In the genomic region with DNA sequence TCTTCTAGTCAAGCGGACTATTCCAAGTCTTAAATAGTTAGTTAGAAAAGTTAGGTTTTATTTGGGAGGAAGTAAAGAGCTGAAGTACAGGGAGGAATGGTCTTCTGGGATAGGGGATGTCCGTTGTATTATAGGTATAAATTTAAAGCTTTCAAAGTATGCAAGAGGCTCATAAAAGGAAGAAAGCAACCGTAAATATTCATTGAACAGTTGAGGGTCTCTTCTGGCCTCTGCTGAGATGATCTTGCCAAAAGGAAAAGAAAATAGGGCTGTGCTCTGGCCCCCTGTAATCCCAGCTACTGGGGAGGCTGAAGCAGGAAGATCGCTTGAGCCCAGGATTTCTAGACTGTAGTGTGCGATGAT, we compare ENCODE assay signal across 8 cellular contexts. TPM values are rescaled to one million over a fixed set of nuclear protein-coding genes. Genes with fewer than 3 reads are reported as not detected.
A peak's percentile ranks its signal among the peaks of the same experiment; 100 is the strongest.
DNase-seq lines count a peak whose midpoint lies in the region; ATAC-seq and TF ChIP-seq lines count a peak whose summit lies in the region.

No MANE protein-coding gene starts in this region.

- H3K27ac ChIP-seq in KMS-11, result peak overlapping the region; percentile 58

- no peak for ATAC-seq in central memory CD8-positive, alpha-beta T cell (replicated peaks; ENCODE audit: extremely low read depth, poor library complexity, severe bottlenecking)
- ATAC-seq in naive B cell (ENCODE audit: low read depth in 2 of 2) (peak in 1 of 2 donors; percentile 2), HG03378 (IDR thresholded peaks at IDR 0.05; ENCODE audit: unreplicated experiment) (no peak)

- DNase-seq in AG10803 (ENCODE audit: low read depth) (no peak), naive B cell (no peak), mucosa of gallbladder (ENCODE audit: low spot score) (no peak), AG08395 (ENCODE audit: low spot score) (no peak), Ammon's horn (ENCODE audit: low spot score) (no peak)
- no peak for DNase-seq in central memory CD8-positive, alpha-beta T cell (ENCODE audit: low spot score in 2 of 2)

- H3K27me3 Mint-ChIP-seq in central memory CD8-positive, alpha-beta T cell, result no peaks in the 10 kb centered on the region
- no peaks in the 10 kb centered on the region for H3K27me3 Mint-ChIP-seq in naive B cell

- no peaks in the 10 kb centered on the region for H3K9me3 Mint-ChIP-seq in central memory CD8-positive, alpha-beta T cell
- H3K9me3 Mint-ChIP-seq in naive B cell, result no peaks in the 10 kb centered on the region

- peaks cover 21% of the 10 kb centered on the region for H3K4me1 ChIP-seq in KMS-11 (ENCODE audit: low read depth, poor library complexity, severe bottlenecking)

- H3K4me3 ChIP-seq in AG10803 (ENCODE audit: low read length) (peak overlapping the region; percentile 87), KMS-11 (IDR thresholded peaks at IDR 0.05; ENCODE audit: insufficient read depth, low read depth, low read length) (peak overlapping the region; percentile 87)

- no peaks in the 10 kb centered on the region for H3K36me3 ChIP-seq in KMS-11 (ENCODE audit: insufficient read depth)

- no peaks in the 10 kb centered on the region for H3K27me3 ChIP-seq in KMS-11 (ENCODE audit: insufficient read depth, low read depth)

- peaks cover 26% of the 10 kb centered on the region for H3K79me2 ChIP-seq in KMS-11 (ENCODE audit: insufficient read depth, low read depth)

- peak overlapping the region; percentile 55 for H3K9ac ChIP-seq in KMS-11

- peaks cover 4% of the 10 kb centered on the region for H3K36me3 Mint-ChIP-seq in central memory CD8-positive, alpha-beta T cell (ENCODE audit: insufficient read depth)
- no peaks in the 10 kb centered on the region for H3K36me3 Mint-ChIP-seq in naive B cell

- peak overlapping the region; percentile 70 for H3K4me2 ChIP-seq in KMS-11

- TF ChIP-seq CTCF in AG10803 (conservative IDR thresholded peaks at IDR 0.05; ENCODE audit: low read length), result no peak
- no peak for TF ChIP-seq CTCF in KMS-11 (conservative IDR thresholded peaks at IDR 0.05; ENCODE audit: low read depth, low read length)

- H4K20me1 ChIP-seq in KMS-11 (ENCODE audit: insufficient read depth), result no peaks in the 10 kb centered on the region

- H3K27ac Mint-ChIP-seq in central memory CD8-positive, alpha-beta T cell (ENCODE audit: low read depth), result peak overlapping the region; percentile 93
- H3K27ac Mint-ChIP-seq in naive B cell, result peak overlapping the region; percentile 92 to 99 (median 96)

- H3K4me3 Mint-ChIP-seq in central memory CD8-positive, alpha-beta T cell, result peak overlapping the region; percentile 86
- H3K4me3 Mint-ChIP-seq in naive B cell, result peak overlapping the region; percentile 86 to 97 (median 95)

- peak overlapping the region; percentile 72 for H2AFZ ChIP-seq in KMS-11 (ENCODE audit: low read depth)

- H3K4me1 Mint-ChIP-seq in central memory CD8-positive, alpha-beta T cell, result peaks cover 9% of the 10 kb centered on the region
- H3K4me1 Mint-ChIP-seq in naive B cell, result peaks cover 26 to 43% (median 30%) of the 10 kb centered on the region in 3 donors

RNA-seq across cellular contexts. Expression of a gene that starts 0.4 kb away (rescaled TPM):
- polyA plus RNA-seq in naive B cell (ENCODE audit: low read depth in 6 of 6), result 10 to 100 TPM; 16.8 to 30.5 (median 25.8) TPM
- 13.0 TPM for total RNA-seq in mucosa of gallbladder

RNA-seq across cellular contexts. Expression of a gene that starts 4.9 kb away (rescaled TPM):
- polyA plus RNA-seq in naive B cell (ENCODE audit: low read depth in 6 of 6), result not detected
- total RNA-seq in mucosa of gallbladder, result not detected

RNA-seq across cellular contexts. Expression of a gene that starts 18.8 kb away (rescaled TPM):
- 1 to 10 TPM in 5 of 6 donors, under 1 TPM in 1; 0.59 to 2.6 (median 2.0) TPM for polyA plus RNA-seq in naive B cell (ENCODE audit: low read depth in 6 of 6)
- 4.0 TPM for total RNA-seq in mucosa of gallbladder

RNA-seq across cellular contexts. Expression of a gene that starts 38.4 kb away (rescaled TPM):
- polyA plus RNA-seq in naive B cell (ENCODE audit: low read depth in 6 of 6), result 1 to 10 TPM in 3 of 6 donors, under 1 TPM in 2, not detected in 1; 0.95 to 1.9 (median 1.6) TPM
- 1.8 TPM for total RNA-seq in mucosa of gallbladder
